In genomic region chr12:41441180-41441579, GRCh38 we compare ENCODE assay signal across 29 cellular contexts.
"Had no signal": no experiment of that assay in that cellular context is flagged by ENCODE, and none has a peak within 500 bp of the region (broad histone marks: within the 10 kb centered on the region; RNA-seq: fewer than 3 reads in every experiment).

No MANE protein-coding gene starts in this region.

- H3K27ac ChIP-seq: ascending aorta, brain microvascular endothelial cell, epithelial cell of prostate, esophagus squamous epithelium, gastroesophageal sphincter, heart right ventricle had no signal

- ATAC-seq: activated CD4-positive, alpha-beta T cell treated with anti-CD3 and anti-CD28 coated beads for 36 hours; activated CD8-positive, alpha-beta memory T cell treated with anti-CD3 and anti-CD28 coated beads, Interleukin-2, amount 10 ng/mL, durations not matched to agents 7 days and 5 days; activated CD8-positive, alpha-beta T cell treated with anti-CD3 and anti-CD28 coated beads, Interleukin-2, amount 10 ng/mL, durations not matched to agents 7 days and 5 days; activated naive CD4-positive, alpha-beta T cell treated with anti-CD3 and anti-CD28 coated beads, Interleukin-2, amount 50 U/mL, for 72 hours; effector memory CD8-positive, alpha-beta T cell; gastroesophageal sphincter; heart right ventricle had no signal

- DNase-seq: activated CD4-positive, alpha-beta memory T cell treated with anti-CD3 and anti-CD28 coated beads for 36 hours; activated CD4-positive, alpha-beta T cell treated with anti-CD3 and anti-CD28 coated beads for 36 hours; activated CD4-positive, alpha-beta T cell treated with anti-CD3 and anti-CD28 coated beads, Interleukin-2, amount 10 ng/mL, durations not matched to agents 24 days and 14 days; activated CD4-positive, CD25-positive, alpha-beta regulatory T cell; activated CD4-positive, CD25-positive, alpha-beta regulatory T cell treated with anti-CD3 and anti-CD28 coated beads, Interleukin-2, amount 50 U/mL, for 72 hours; activated CD8-positive, alpha-beta memory T cell treated with anti-CD3 and anti-CD28 coated beads, Interleukin-2, amount 10 ng/mL, durations not matched to agents 7 days and 5 days; activated CD8-positive, alpha-beta memory T cell treated with anti-CD3 and anti-CD28 coated beads, Interleukin-2, amount 50 U/mL, for 4 hours; activated CD8-positive, alpha-beta T cell treated with anti-CD3 and anti-CD28 coated beads, Interleukin-2, amount 10 ng/mL, durations not matched to agents 7 days and 5 days; activated gamma-delta T cell; activated naive CD4-positive, alpha-beta T cell; activated naive CD4-positive, alpha-beta T cell treated with anti-CD3 and anti-CD28 coated beads, Interleukin-2, amount 10 ng/mL, durations not matched to agents 7 days and 5 days; activated naive CD8-positive, alpha-beta T cell treated with anti-CD3 and anti-CD28 coated beads, Interleukin-2, amount 10 ng/mL, durations not matched to agents 7 days and 5 days; activated T-cell treated with anti-CD3 and anti-CD28 coated beads, Interleukin-2, amount 50 U/mL, for 1 hour; activated T-cell treated with anti-CD3 and anti-CD28 coated beads, Interleukin-2, amount 50 U/mL, for 48 hours; brain microvascular endothelial cell; cortex of kidney; dermis blood vessel endothelial cell; effector CD4-positive, alpha-beta T cell; effector memory CD8-positive, alpha-beta T cell; esophagus squamous epithelium; foreskin melanocyte; heart right ventricle; T-helper 2 cell had no signal

- H3K4me3 ChIP-seq: ascending aorta, esophagus squamous epithelium, gastroesophageal sphincter, heart right ventricle had no signal

- H3K36me3 ChIP-seq: ascending aorta, brain microvascular endothelial cell, esophagus squamous epithelium, gastroesophageal sphincter, heart right ventricle had no signal

- FAIRE-seq: bronchial epithelial cell, colon had no signal

- H3K27me3 ChIP-seq: ascending aorta, brain microvascular endothelial cell, esophagus squamous epithelium, gastroesophageal sphincter had no signal

- H3K9me3 ChIP-seq: ascending aorta, esophagus squamous epithelium, gastroesophageal sphincter, heart right ventricle had no signal

- H3K4me1 ChIP-seq: ascending aorta, esophagus squamous epithelium, heart right ventricle had no signal
